Comparison of ENCODE assay signal across 9 cellular contexts in the genomic region with DNA sequence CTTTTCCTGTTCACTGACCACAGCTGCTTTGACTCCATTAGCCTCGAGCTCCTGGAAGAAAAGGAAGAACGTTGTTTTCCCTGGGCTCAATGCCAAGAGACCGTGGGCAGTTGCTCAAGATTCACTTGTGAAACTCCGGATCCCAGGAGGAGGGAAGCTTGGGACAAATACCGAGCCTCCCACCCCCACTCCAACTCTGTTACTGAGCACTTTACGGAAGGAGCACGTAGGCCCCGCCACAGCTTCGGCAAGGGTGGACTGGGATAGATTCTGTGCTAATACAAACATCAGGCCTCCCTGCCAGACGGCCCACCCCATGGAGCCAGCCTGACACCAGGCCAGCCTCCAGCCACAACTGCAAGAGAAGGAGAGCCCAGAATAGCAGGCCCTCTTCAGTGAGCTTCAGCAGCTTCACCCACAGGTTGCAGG. TPM values are rescaled to one million over a fixed set of nuclear protein-coding genes. Genes with fewer than 3 reads are reported as not detected.
DNase-seq lines count a peak whose midpoint lies in the region; ATAC-seq and TF ChIP-seq lines count a peak whose summit lies in the region.
"Had no signal": no experiment of that assay in that cellular context is flagged by ENCODE, and none has a peak within 500 bp of the region (broad histone marks: within the 10 kb centered on the region; RNA-seq: fewer than 3 reads in every experiment).

No MANE protein-coding gene starts in this region.

- H3K4me1 Mint-ChIP-seq in activated naive CD4-positive, alpha-beta T cell treated with anti-CD3 and anti-CD28 coated beads for 36 hours (ENCODE audit: low read depth): peaks cover 9% of the 10 kb centered on the region

- intact Hi-C loops in left ventricle myocardium inferior (cut with micrococcal nuclease): no loop called here
- intact Hi-C loops in activated naive CD4-positive, alpha-beta T cell treated with anti-CD3 and anti-CD28 coated beads for 36 hours (cut with micrococcal nuclease): no loop called here

- no peak overlapping the region for H3K27ac Mint-ChIP-seq in activated naive CD4-positive, alpha-beta T cell treated with anti-CD3 and anti-CD28 coated beads for 36 hours

- peaks cover 28% of the 10 kb centered on the region for H3K36me3 ChIP-seq in left ventricle myocardium inferior
- H3K36me3 ChIP-seq in skeletal muscle tissue (ENCODE audit: control insufficient read depth in 3 of 3, insufficient read depth in 3 of 3, low read length in 3 of 3): peaks cover 10 to 15% (median 14%) of the 10 kb centered on the region in 3 donors
- H3K36me3 ChIP-seq: pancreas had no signal

- H3K27me3 ChIP-seq in left ventricle myocardium inferior (ENCODE audit: low read depth) (no peaks in the 10 kb centered on the region), skeletal muscle tissue (ENCODE audit: control insufficient read depth in 3 of 3, insufficient read depth in 3 of 3, low read length in 3 of 3) (no peaks in the 10 kb centered on the region)
- H3K27me3 ChIP-seq: pancreas had no signal

- H3K9me3 Mint-ChIP-seq in activated naive CD4-positive, alpha-beta T cell treated with anti-CD3 and anti-CD28 coated beads for 36 hours: no peaks in the 10 kb centered on the region

- H3K9me3 ChIP-seq in left ventricle myocardium inferior (replicated peaks): no peaks in the 10 kb centered on the region
- H3K9me3 ChIP-seq in skeletal muscle tissue (ENCODE audit: control insufficient read depth in 3 of 3, low read length in 3 of 3): no peaks in the 10 kb centered on the region
- H3K9me3 ChIP-seq: pancreas had no signal

- peaks cover 4% of the 10 kb centered on the region for H3K36me3 Mint-ChIP-seq in activated naive CD4-positive, alpha-beta T cell treated with anti-CD3 and anti-CD28 coated beads for 36 hours (ENCODE audit: low read depth)

- H3K27me3 Mint-ChIP-seq in activated naive CD4-positive, alpha-beta T cell treated with anti-CD3 and anti-CD28 coated beads for 36 hours (ENCODE audit: low read depth): peaks cover 3% of the 10 kb centered on the region

- CTCF ChIA-PET in activated naive CD4-positive, alpha-beta T cell treated with anti-CD3 and anti-CD28 coated beads for 36 hours (lab: Charles Lee): interaction anchor here (0.6 to 1.0 kb wide), 3 partner anchors 9 to 221 kb away, joined by 3 to 8 read pairs (median 5); no protein-coding TSS in a partner anchor

- no peak for TF ChIP-seq CTCF in left ventricle myocardium inferior (IDR thresholded peaks at IDR 0.05; ENCODE audit: borderline replicate concordance)

- ATAC-seq in GM21447 (IDR thresholded peaks at IDR 0.05; ENCODE audit: unreplicated experiment): no peak

- H3K4me3 Mint-ChIP-seq in activated naive CD4-positive, alpha-beta T cell treated with anti-CD3 and anti-CD28 coated beads for 36 hours: no peak overlapping the region

- H3K4me3 ChIP-seq in left ventricle myocardium inferior (peak overlapping the region; percentile 41), skeletal muscle tissue (ENCODE audit: low read length in 3 of 3) (peak overlapping the region in 2 of 3 donors; percentile 1 to 45)
- H3K4me3 ChIP-seq: pancreas had no signal

- H3K4me1 ChIP-seq in left ventricle myocardium inferior: peaks cover 46% of the 10 kb centered on the region
- H3K4me1 ChIP-seq in skeletal muscle tissue (ENCODE audit: control insufficient read depth in 3 of 3, insufficient read depth in 3 of 3, low read length in 3 of 3): peaks cover 11 to 19% (median 16%) of the 10 kb centered on the region in 3 donors

- peak overlapping the region; percentile 1 to 62 (median 23) for H3K9ac ChIP-seq in skeletal muscle tissue (ENCODE audit: low read depth in 1 of 3, low read length in 3 of 3)

- H3K27ac ChIP-seq in left ventricle myocardium inferior (replicated peaks): peak overlapping the region; percentile 92
- H3K27ac ChIP-seq in skeletal muscle tissue (ENCODE audit: low read depth, low read length): peak overlapping the region; percentile 72

- DNase-seq in GM04504 (ENCODE audit: low read depth) (peak; percentile 95), amygdala (lab: John Stamatoyannopoulos, UW) (peak in 53 of 56 donors; percentile 17 to 86 (median 64)), left ventricle myocardium inferior (peak; percentile 84), T-helper 2 cell (no peak)
- no peak for DNase-seq in activated naive CD4-positive, alpha-beta T cell treated with anti-CD3 and anti-CD28 coated beads for 36 hours
- DNase-seq in stimulated activated CD4-positive, alpha-beta T cell treated with anti-CD3 and anti-CD28 coated beads, Interleukin-12 subunit alpha, Interleukin-12 subunit beta, amount 100 ng/mL, for 4 hours: no peak

RNA-seq across cellular contexts. Expression of a gene that starts 10.7 kb away (rescaled TPM):
- total RNA-seq in left ventricle myocardium inferior (0.77 TPM), skeletal muscle tissue (11.5 TPM)
- 10 to 100 TPM; 86.3 to 90.8 TPM for total RNA-seq in activated naive CD4-positive, alpha-beta T cell treated with anti-CD3 and anti-CD28 coated beads for 36 hours

RNA-seq across cellular contexts. Expression of a gene that starts 28.8 kb away (rescaled TPM):
- total RNA-seq in left ventricle myocardium inferior (84.7 TPM), skeletal muscle tissue (27.1 TPM)
- 10 to 100 TPM; 28.4 to 32.0 TPM for total RNA-seq in activated naive CD4-positive, alpha-beta T cell treated with anti-CD3 and anti-CD28 coated beads for 36 hours

Comparison
In these comparisons a context has a peak if more than half of its experiments do, and no peak if none do; other contexts are left out.
1. DNase-seq: peak in GM04504 (single experiment), amygdala (53 of 56) and left ventricle myocardium inferior (single experiment); none in T-helper 2 cell (0 of 5), activated naive CD4-positive, alpha-beta T cell treated with anti-CD3 and anti-CD28 coated beads for 36 hours (single experiment) and stimulated activated CD4-positive, alpha-beta T cell treated with anti-CD3 and anti-CD28 coated beads, Interleukin-12 subunit alpha, Interleukin-12 subunit beta, amount 100 ng/mL, for 4 hours (single experiment).